ENCODE assay signal across 21 cellular contexts in the genomic region with DNA sequence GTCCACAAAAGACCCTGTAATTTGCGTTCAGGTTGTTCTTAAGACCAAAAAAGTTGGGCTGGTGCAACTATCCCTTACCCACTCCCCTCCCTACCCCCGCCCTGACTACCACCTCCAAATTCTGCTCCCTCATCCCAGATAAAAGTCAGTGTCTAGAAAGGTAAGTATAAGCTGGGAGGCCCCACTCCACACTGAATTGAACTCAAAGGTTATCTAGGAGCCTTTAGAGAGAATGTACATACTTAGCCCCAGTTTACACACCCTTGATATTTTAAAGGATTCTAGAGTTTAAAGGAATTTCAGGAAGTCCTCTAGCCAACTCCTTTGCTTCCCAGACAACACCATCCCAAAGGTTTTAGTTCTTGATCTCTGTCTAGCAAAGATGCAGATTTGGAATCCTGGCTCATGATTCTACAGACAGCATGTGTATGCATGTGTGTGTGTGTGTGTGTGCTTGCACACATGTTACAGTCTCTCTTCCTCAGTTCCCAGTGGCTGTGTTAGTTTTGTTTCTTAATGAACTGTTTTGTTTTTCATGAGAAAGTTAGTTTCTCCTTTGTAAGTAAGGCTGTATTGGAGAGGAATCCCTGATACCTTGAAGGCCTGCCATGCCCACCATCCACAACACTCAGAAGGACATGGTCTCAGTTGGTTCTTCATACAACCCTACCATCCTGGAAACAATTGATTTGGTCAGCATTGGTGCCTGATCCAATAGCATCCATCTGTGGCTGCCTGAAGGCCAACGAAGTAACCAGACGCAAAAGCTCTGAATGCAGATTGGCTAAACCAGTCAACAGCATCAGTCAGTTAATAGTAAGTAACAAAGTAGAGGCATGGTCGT.
DNase-seq lines count a peak whose midpoint lies in the region; ATAC-seq, FAIRE-seq and TF ChIP-seq lines count a peak whose summit lies in the region.
"Had no signal": no experiment of that assay in that cellular context is flagged by ENCODE, and none has a peak within 500 bp of the region (broad histone marks: within the 10 kb centered on the region; RNA-seq: fewer than 3 reads in every experiment).

No MANE protein-coding gene starts in this region.

- CTCF ChIA-PET in HepG2 (lab: Yijun Ruan, JAX; ENCODE audit: low intra/inter-chr PET ratio, low total read pairs) = no interaction called here

- DNase-seq in HepG2 (ENCODE audit: low spot score) (no peak), right lobe of liver (no peak), hepatocyte (ENCODE audit: low spot score) (no peak), urothelium cell line (ENCODE audit: low spot score) (no peak), HUDEP-2 (lab: John Stamatoyannopoulos, UW; ENCODE audit: unreplicated experiment in 76 of 76) (no peak), NCI-H345 treated with DMSO at 0.1 percent for 48 hours (lab: John Stamatoyannopoulos, UW; ENCODE audit: unreplicated experiment) (no peak)
- DNase-seq: AML-193; CD4-positive, alpha-beta T cell; DMS 273 treated with DMSO at 0.1 percent for 48 hours; DMS53; DND-41; EL; H9 had no signal

- H3K9me3 Mint-ChIP-seq in activated T-helper 17 cell treated with anti-CD3 and anti-CD28 coated beads, Interleukin-2, amount 50 U/mL, for 72 hours = peaks cover 4% of the 10 kb centered on the region
- H3K9me3 Mint-ChIP-seq: CD4-positive, alpha-beta T cell; H9 had no signal

- H3K36me3 Mint-ChIP-seq in activated T-helper 17 cell treated with anti-CD3 and anti-CD28 coated beads, Interleukin-2, amount 50 U/mL, for 72 hours (ENCODE audit: low read depth) = peaks cover 7% of the 10 kb centered on the region
- H3K36me3 Mint-ChIP-seq: IgD-negative memory B cell had no signal

- H3K4me2 ChIP-seq in HepG2 (ENCODE audit: low read depth, low read length) (peak overlapping the region; percentile 6), hepatocyte (no peak overlapping the region)
- H3K4me2 ChIP-seq: A549 had no signal

- TF ChIP-seq CTCF in HepG2 (CRISPR knock-in tag; IDR thresholded peaks at IDR 0.05) (no peak), right lobe of liver (IDR thresholded peaks at IDR 0.05) (no peak), hepatocyte (IDR thresholded peaks at IDR 0.05; ENCODE audit: poor library complexity) (no peak)

- peak overlapping the region; percentile 67; the same call in 1 of the 2 replicates for H3K9ac ChIP-seq in HepG2 (ENCODE audit: insufficient read depth, low read depth, low read length)

- H3K79me2 ChIP-seq in HepG2 (ENCODE audit: insufficient read depth, low read length) (peaks cover 31% of the 10 kb centered on the region), hepatocyte (peaks cover 3% of the 10 kb centered on the region)

- H3K9me3 ChIP-seq in HepG2 (ENCODE audit: low read length) (no peaks in the 10 kb centered on the region), right lobe of liver (no peaks in the 10 kb centered on the region), hepatocyte (ENCODE audit: low read depth) (no peaks in the 10 kb centered on the region)
- H3K9me3 ChIP-seq: A549 had no signal

- H3K27ac ChIP-seq in HepG2 (ENCODE audit: extremely low read length, insufficient read depth, low read length) = peak overlapping the region; percentile 98
- H3K27ac ChIP-seq in right lobe of liver = no peak overlapping the region
- H3K27ac ChIP-seq in hepatocyte = peak overlapping the region; percentile 90
- H3K27ac ChIP-seq: 22Rv1, C4-2B had no signal

- in situ Hi-C loops in HepG2 (cut with HindIII; ENCODE audit: extremely low pct_ligation_motif_present, low pct_unique_long_range_greater_than_20kb) = loop anchor here (5.0 kb wide), 2 partner anchors 65 to 280 kb away; partner anchors contain the start of gene SOX9

- H3K36me3 ChIP-seq in HepG2 (replicated peaks in 1 of 2; ENCODE audit: control insufficient read depth in 1 of 2, insufficient read depth in 2 of 2, low read length in 2 of 2) (peaks cover 0 to 2% of the 10 kb centered on the region in 2 experiments), right lobe of liver (no peaks in the 10 kb centered on the region), hepatocyte (replicated peaks; ENCODE audit: insufficient read depth, low read depth) (no peaks in the 10 kb centered on the region)

- intact Hi-C loops in HepG2 (cut with micrococcal nuclease; ENCODE audit: unreplicated experiment) = no loop called here
- intact Hi-C loops in right lobe of liver (cut with DNase I) = no loop called here

- no peak for TF ChIP-seq POLR2A in HepG2 (IDR thresholded peaks at IDR 0.05; ENCODE audit: insufficient read depth in 1 of 2, low read depth in 2 of 2, low read length in 2 of 2)
- TF ChIP-seq POLR2A in right lobe of liver (IDR thresholded peaks at IDR 0.05) = no peak

- no peak overlapping the region for H3K4me3 Mint-ChIP-seq in activated T-helper 17 cell treated with anti-CD3 and anti-CD28 coated beads, Interleukin-2, amount 50 U/mL, for 72 hours
- H3K4me3 Mint-ChIP-seq: CD4-positive, alpha-beta T cell; H9; IgD-negative memory B cell had no signal

- no peaks in the 10 kb centered on the region for H3K27me3 Mint-ChIP-seq in activated T-helper 17 cell treated with anti-CD3 and anti-CD28 coated beads, Interleukin-2, amount 50 U/mL, for 72 hours
- H3K27me3 Mint-ChIP-seq: CD4-positive, alpha-beta T cell; IgD-negative memory B cell had no signal

- no peaks in the 10 kb centered on the region for H3K27me3 ChIP-seq in HepG2 (ENCODE audit: control insufficient read depth in 1 of 2, insufficient read depth in 2 of 2, low read length in 2 of 2)
- H3K27me3 ChIP-seq in right lobe of liver = no peaks in the 10 kb centered on the region
- H3K27me3 ChIP-seq in hepatocyte = no peaks in the 10 kb centered on the region

- no peak for ATAC-seq in HepG2
- ATAC-seq in right lobe of liver = no peak
- no peak for ATAC-seq in activated T-helper 17 cell treated with anti-CD3 and anti-CD28 coated beads, Interleukin-2, amount 50 U/mL, for 72 hours (replicated peaks)
- no peak for ATAC-seq in HG02623 (IDR thresholded peaks at IDR 0.05; ENCODE audit: unreplicated experiment)
- ATAC-seq: A549, GM12878 had no signal

- FAIRE-seq in HepG2 (lab: Jason Lieb, UNC) (no peak), urothelium cell line (lab: Jason Lieb, UNC) (peak; percentile 97)
- FAIRE-seq: A549, GM12878, H1 had no signal

- no TSS peak for BruUV-seq in HepG2 (replicated peaks; lab: Mats Ljungman, UMichigan)

- no peak for TF ChIP-seq RAD21 in HepG2 (CRISPR knock-in tag; IDR thresholded peaks at IDR 0.05)

- TF ChIP-seq EP300 in HepG2 (IDR thresholded peaks at IDR 0.05; ENCODE audit: low read depth in 2 of 2, low read length in 2 of 2) (no peak), HepG2 (CRISPR knock-in tag; IDR thresholded peaks at IDR 0.05; ENCODE audit: borderline replicate concordance) (no peak)

- no peaks in the 10 kb centered on the region for H4K20me1 ChIP-seq in HepG2 (ENCODE audit: insufficient read depth, low read length)
- no peaks in the 10 kb centered on the region for H4K20me1 ChIP-seq in hepatocyte (ENCODE audit: insufficient read depth, poor library complexity, severe bottlenecking)

- no peaks in the 10 kb centered on the region for H3K9me2 ChIP-seq in hepatocyte (replicated peaks; ENCODE audit: insufficient read depth)

- H3K4me3 ChIP-seq in HepG2 (replicated peaks in 1 of 3; ENCODE audit: insufficient read depth in 1 of 3, low read depth in 2 of 3, low read length in 3 of 3) (no peak overlapping the region), right lobe of liver (no peak overlapping the region), hepatocyte (no peak overlapping the region)
- H3K4me3 ChIP-seq: A549, GM12878 had no signal

- H3K4me1 Mint-ChIP-seq in activated T-helper 17 cell treated with anti-CD3 and anti-CD28 coated beads, Interleukin-2, amount 50 U/mL, for 72 hours = no peaks in the 10 kb centered on the region

- peak overlapping the region; percentile 43 for H3K27ac Mint-ChIP-seq in activated T-helper 17 cell treated with anti-CD3 and anti-CD28 coated beads, Interleukin-2, amount 50 U/mL, for 72 hours
- H3K27ac Mint-ChIP-seq: CD4-positive, alpha-beta T cell; H9; IgD-negative memory B cell had no signal

- POLR2A ChIA-PET in HepG2 (lab: Yijun Ruan, JAX) = interaction anchor here (0.6 to 4.8 kb wide), 11 partner anchors 12 to 282 kb away, joined by 3 to 169 read pairs (median 5); partner anchors contain the start of gene SOX9

- H2AFZ ChIP-seq in HepG2 (ENCODE audit: low read length) (no peak overlapping the region), hepatocyte (no peak overlapping the region)

- 94% methylated on average over 5 of the region's 5 CpGs for WGBS in HepG2 (ENCODE audit: low lambda C conversion rate)
- 66% methylated on average over 4 of the region's 5 CpGs for WGBS in right lobe of liver (ENCODE audit: insufficient coverage, low coverage, low lambda C conversion rate, missing lambda C conversion rate)
- 89% methylated on average over 5 of the region's 5 CpGs for WGBS in hepatocyte (ENCODE audit: low lambda C conversion rate, missing lambda C conversion rate)

- H3K4me1 ChIP-seq in HepG2 (ENCODE audit: insufficient read depth, low read length) (peaks cover 98% of the 10 kb centered on the region), right lobe of liver (no peaks in the 10 kb centered on the region), hepatocyte (ENCODE audit: insufficient read depth) (peaks cover 53% of the 10 kb centered on the region)

TF ChIP-seq in HepG2, 621 proteins besides CTCF, POLR2A, EP300 and RAD21 (continues in another document):
- TF ChIP-seq ZNF788 (CRISPR knock-in tag; IDR thresholded peaks at IDR 0.05; ENCODE audit: borderline replicate concordance) = no peak
- TF ChIP-seq NFE2 (CRISPR knock-in tag; IDR thresholded peaks at IDR 0.05) = no peak
- no peak for TF ChIP-seq TFAP4 (IDR thresholded peaks at IDR 0.05; ENCODE audit: borderline replicate concordance, low read depth)
- TF ChIP-seq PAWR (CRISPR knock-in tag; IDR thresholded peaks at IDR 0.05; ENCODE audit: borderline replicate concordance) = 0 out of 2 replicates have a peak, but pooled peaks have one; percentile 46
- no peak for TF ChIP-seq KDM5A (IDR thresholded peaks at IDR 0.05; ENCODE audit: borderline replicate concordance, low read length)
- TF ChIP-seq ZNF720 (CRISPR knock-in tag; IDR thresholded peaks at IDR 0.05) = no peak
- no peak for TF ChIP-seq MAFF (IDR thresholded peaks at IDR 0.05; ENCODE audit: low read depth, low read length)
- 0 out of 2 replicates have a peak, but pooled peaks have one; percentile 12 for TF ChIP-seq PHF8 (CRISPR knock-in tag; IDR thresholded peaks at IDR 0.05)
- peak; percentile 23 for TF ChIP-seq ZNF883 (CRISPR knock-in tag; IDR thresholded peaks at IDR 0.05; ENCODE audit: not compliant biosample characterization)

Comparison
In these comparisons a context has a peak if more than half of its experiments do, and no peak if none do; other contexts are left out.
1. H3K27ac ChIP-seq: peak in HepG2 (single experiment) and hepatocyte (single experiment); none in right lobe of liver (0 of 3).